15 cellular contexts compared by ENCODE assay signal in the genomic region with DNA sequence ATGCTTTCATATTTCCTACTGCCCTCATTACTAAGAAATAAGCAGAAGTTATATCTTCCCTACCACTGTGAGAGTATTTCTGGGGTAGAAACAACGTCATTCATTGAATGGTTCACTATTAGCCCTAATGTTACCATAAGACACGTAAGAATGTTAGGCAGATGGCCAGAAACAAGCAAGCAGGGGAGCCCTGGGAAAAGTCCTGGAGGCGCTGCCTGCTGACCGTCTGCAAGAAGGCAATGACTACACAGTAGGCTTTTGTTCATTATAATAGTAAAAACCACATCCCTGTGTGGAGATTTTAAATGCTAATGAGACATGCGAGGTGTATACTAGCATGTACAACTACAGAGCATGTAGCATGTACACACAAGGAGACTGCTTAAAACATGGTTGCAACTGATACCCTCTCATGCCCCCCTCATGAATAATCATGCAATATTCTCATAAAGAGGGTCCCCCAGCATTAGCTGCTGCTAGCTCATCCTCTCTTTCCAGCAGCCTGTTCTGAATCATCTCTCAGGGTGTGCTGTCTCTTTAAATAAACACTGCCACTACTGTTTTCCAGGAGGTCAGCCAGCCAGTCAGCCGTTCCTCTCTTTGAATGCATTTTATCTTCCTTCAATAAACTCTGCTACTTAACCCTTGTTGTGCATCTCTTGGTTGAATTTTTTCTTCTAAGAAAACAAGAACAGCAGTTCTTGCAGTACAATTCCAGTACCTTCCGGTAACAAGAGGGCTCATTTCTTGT. TPM values are rescaled to one million over a fixed set of nuclear protein-coding genes. Genes with fewer than 3 reads are reported as not detected.
DNase-seq lines count a peak whose midpoint lies in the region; ATAC-seq and TF ChIP-seq lines count a peak whose summit lies in the region.
"Had no signal": no experiment of that assay in that cellular context is flagged by ENCODE, and none has a peak within 500 bp of the region (broad histone marks: within the 10 kb centered on the region; RNA-seq: fewer than 3 reads in every experiment).

No MANE protein-coding gene starts in this region.

- H3K36me3 Mint-ChIP-seq in MCF 10A (ENCODE audit: insufficient read depth, unreplicated experiment) (peaks cover 59% of the 10 kb centered on the region), memory B cell (peaks cover 46% of the 10 kb centered on the region)
- peaks cover 48% of the 10 kb centered on the region for H3K36me3 Mint-ChIP-seq in activated CD4-positive, alpha-beta memory T cell treated with anti-CD3 and anti-CD28 coated beads, Interleukin-2, amount 10 ng/mL, durations not matched to agents 7 days and 5 days (ENCODE audit: low read depth)

- H3K79me2 ChIP-seq in mammary epithelial cell (ENCODE audit: insufficient read depth, low read length) (peaks cover 2% of the 10 kb centered on the region), fibroblast of lung (ENCODE audit: control insufficient read depth, insufficient read depth, low read length) (no peaks in the 10 kb centered on the region)

- H3K9ac ChIP-seq in mammary epithelial cell (ENCODE audit: insufficient read depth, low read length) = no peak overlapping the region
- H3K9ac ChIP-seq in fibroblast of lung (ENCODE audit: insufficient read depth, low read length) = no peak overlapping the region

- intact Hi-C loops in mammary epithelial cell (cut with micrococcal nuclease) = no loop called here
- intact Hi-C loops in MCF 10A (cut with micrococcal nuclease) = no loop called here
- intact Hi-C loops in testis (cut with DNase I; ENCODE audit: low total_unique reads) = no loop called here

- H3K27me3 ChIP-seq in mammary epithelial cell (ENCODE audit: insufficient read depth, low read length) = no peaks in the 10 kb centered on the region
- H3K27me3 ChIP-seq in fibroblast of lung (ENCODE audit: control insufficient read depth, insufficient read depth, low read length) = no peaks in the 10 kb centered on the region
- no peaks in the 10 kb centered on the region for H3K27me3 ChIP-seq in testis
- H3K27me3 ChIP-seq: breast epithelium had no signal

- DNase-seq in mammary epithelial cell (peak; percentile 85), MCF 10A (ENCODE audit: unreplicated experiment) (no peak), fibroblast of lung (ENCODE audit: low read depth in 2 of 2) (peak; percentile 79 to 86), memory B cell (ENCODE audit: low spot score in 2 of 2) (no peak), testis (peak; percentile 29), NCI-H69 (lab: John Stamatoyannopoulos, UW) (no peak), GM20000 (ENCODE audit: low spot score) (no peak)
- DNase-seq in activated CD4-positive, alpha-beta memory T cell treated with anti-CD3 and anti-CD28 coated beads, Interleukin-2, amount 10 ng/mL, durations not matched to agents 7 days and 5 days = no peak
- DNase-seq: DMS79; erythroblast; mesendoderm; NCI-H1930; stimulated activated CD4-positive, alpha-beta T cell treated with anti-CD3 and anti-CD28 coated beads, Interleukin-12 subunit alpha, Interleukin-12 subunit beta, amount 100 ng/mL, for 4 hours had no signal

- dilution Hi-C loops in mammary epithelial cell (cut with HindIII; ENCODE audit: low sequenced_read_pairs) = no loop called here

- H3K36me3 ChIP-seq in mammary epithelial cell (ENCODE audit: insufficient read depth, low read length) (peaks cover 5% of the 10 kb centered on the region), fibroblast of lung (ENCODE audit: control insufficient read depth, insufficient read depth, low read length) (peaks cover 3% of the 10 kb centered on the region), testis (ENCODE audit: low read depth, missing control alignments) (no peaks in the 10 kb centered on the region)
- H3K36me3 ChIP-seq: breast epithelium had no signal

- no peaks in the 10 kb centered on the region for H3K4me1 Mint-ChIP-seq in MCF 10A (ENCODE audit: insufficient read depth, unreplicated experiment)
- no peaks in the 10 kb centered on the region for H3K4me1 Mint-ChIP-seq in memory B cell
- H3K4me1 Mint-ChIP-seq in activated CD4-positive, alpha-beta memory T cell treated with anti-CD3 and anti-CD28 coated beads, Interleukin-2, amount 10 ng/mL, durations not matched to agents 7 days and 5 days = peaks cover 7% of the 10 kb centered on the region

- CTCF ChIA-PET in mammary epithelial cell (lab: Charles Lee; ENCODE audit: low non-redundant PET) (no interaction called here), MCF 10A (lab: Yijun Ruan, JAX) (no interaction called here)
- CTCF ChIA-PET in activated CD4-positive, alpha-beta memory T cell treated with anti-CD3 and anti-CD28 coated beads, Interleukin-2, amount 10 ng/mL, durations not matched to agents 7 days and 5 days (lab: Charles Lee) = no interaction called here

- POLR2A ChIA-PET in MCF 10A (lab: Yijun Ruan, JAX) = interaction anchor here (0.7 to 1.3 kb wide), 2 partner anchors 8 to 976 kb away, joined by 3 read pairs; no protein-coding TSS in a partner anchor
- POLR2A ChIA-PET in activated CD4-positive, alpha-beta memory T cell treated with anti-CD3 and anti-CD28 coated beads, Interleukin-2, amount 10 ng/mL, durations not matched to agents 7 days and 5 days (lab: Charles Lee) = no interaction called here

- 25% methylated on average over 7 of the region's 7 CpGs for WGBS in mammary epithelial cell (ENCODE audit: low coverage, missing lambda C conversion rate)
- 63 to 69% methylated on average over 7 of the region's 7 CpGs for WGBS in testis, 2 donors

- TF ChIP-seq CTCF in mammary epithelial cell (conservative IDR thresholded peaks at IDR 0.05 in 1 of 2, IDR thresholded peaks at IDR 0.05 in 1 of 2; ENCODE audit: extremely low read depth in 1 of 2, insufficient read depth in 1 of 2, low read depth in 1 of 2, low read length in 2 of 2) (no peak), MCF 10A (IDR thresholded peaks at IDR 0.05; ENCODE audit: unreplicated experiment) (no peak), fibroblast of lung (conservative IDR thresholded peaks at IDR 0.05 in 1 of 2, IDR thresholded peaks at IDR 0.05 in 1 of 2; ENCODE audit: low read depth in 1 of 2, low read length in 2 of 2) (no peak), testis (IDR thresholded peaks at IDR 0.05) (no peak), GM20000 (IDR thresholded peaks at IDR 0.05; ENCODE audit: extremely low read depth, missing control alignments) (no peak)

- H4K20me1 ChIP-seq in mammary epithelial cell (ENCODE audit: insufficient read depth, low read length) (no peaks in the 10 kb centered on the region), fibroblast of lung (ENCODE audit: control insufficient read depth, extremely low read depth, insufficient read depth, low read length) (no peaks in the 10 kb centered on the region)

- no peak for ATAC-seq in memory B cell (ENCODE audit: low read depth)

- H3K27me3 Mint-ChIP-seq in MCF 10A (ENCODE audit: insufficient read depth, unreplicated experiment) = no peaks in the 10 kb centered on the region
- no peaks in the 10 kb centered on the region for H3K27me3 Mint-ChIP-seq in memory B cell
- H3K27me3 Mint-ChIP-seq in activated CD4-positive, alpha-beta memory T cell treated with anti-CD3 and anti-CD28 coated beads, Interleukin-2, amount 10 ng/mL, durations not matched to agents 7 days and 5 days = no peaks in the 10 kb centered on the region

- H3K4me1 ChIP-seq in mammary epithelial cell (ENCODE audit: insufficient read depth, low read length) = peaks cover 26% of the 10 kb centered on the region
- peaks cover 8% of the 10 kb centered on the region for H3K4me1 ChIP-seq in fibroblast of lung (ENCODE audit: control insufficient read depth, extremely low read depth, insufficient read depth, low read length)
- H3K4me1 ChIP-seq in testis = no peaks in the 10 kb centered on the region

- H3K27ac ChIP-seq in mammary epithelial cell (ENCODE audit: insufficient read depth, low read depth, low read length) = peak overlapping the region; percentile 28
- H3K27ac ChIP-seq in fibroblast of lung (ENCODE audit: insufficient read depth, low read length) = peak overlapping the region; percentile 52
- H3K27ac ChIP-seq in testis = no peak overlapping the region
- H3K27ac ChIP-seq: A549 had no signal

- H3K9me3 Mint-ChIP-seq in MCF 10A (ENCODE audit: unreplicated experiment) = no peaks in the 10 kb centered on the region
- H3K9me3 Mint-ChIP-seq in memory B cell = no peaks in the 10 kb centered on the region
- H3K9me3 Mint-ChIP-seq in activated CD4-positive, alpha-beta memory T cell treated with anti-CD3 and anti-CD28 coated beads, Interleukin-2, amount 10 ng/mL, durations not matched to agents 7 days and 5 days = no peaks in the 10 kb centered on the region

- BruUV-seq in mammary epithelial cell (replicated peaks; lab: Mats Ljungman, UMichigan) (no TSS peak), MCF 10A (replicated peaks; lab: Mats Ljungman, UMichigan) (no TSS peak)

- H2AFZ ChIP-seq in mammary epithelial cell (ENCODE audit: low read depth, low read length) = no peak overlapping the region
- no peak overlapping the region for H2AFZ ChIP-seq in fibroblast of lung (ENCODE audit: low read length)

- H3K4me3 Mint-ChIP-seq in MCF 10A (ENCODE audit: unreplicated experiment) (no peak overlapping the region), memory B cell (no peak overlapping the region)
- no peak overlapping the region for H3K4me3 Mint-ChIP-seq in activated CD4-positive, alpha-beta memory T cell treated with anti-CD3 and anti-CD28 coated beads, Interleukin-2, amount 10 ng/mL, durations not matched to agents 7 days and 5 days

- in situ Hi-C loops in mammary epithelial cell (cut with MboI; ENCODE audit: low sequenced_read_pairs in 2 of 2) = no loop called here

- H3K9me3 ChIP-seq in mammary epithelial cell (replicated peaks; ENCODE audit: insufficient read depth, low read length) = no peaks in the 10 kb centered on the region
- H3K9me3 ChIP-seq in fibroblast of lung (ENCODE audit: control insufficient read depth, insufficient read depth, low read depth, low read length) = no peaks in the 10 kb centered on the region
- H3K9me3 ChIP-seq in testis = no peaks in the 10 kb centered on the region
- H3K9me3 ChIP-seq: A549, breast epithelium had no signal

- H3K4me3 ChIP-seq in mammary epithelial cell (replicated peaks in 1 of 3; ENCODE audit: insufficient read depth in 1 of 3, low read depth in 2 of 3, low read length in 3 of 3) (no peak overlapping the region), fibroblast of lung (replicated peaks in 1 of 4; ENCODE audit: control extremely low read depth in 1 of 4, insufficient read depth in 1 of 4, low read depth in 3 of 4, low read length in 4 of 4) (no peak overlapping the region), testis (no peak overlapping the region)
- H3K4me3 ChIP-seq: A549, breast epithelium had no signal

- H3K4me2 ChIP-seq in mammary epithelial cell (ENCODE audit: insufficient read depth, low read depth, low read length) (peak overlapping the region; percentile 16), fibroblast of lung (ENCODE audit: extremely low read depth, insufficient read depth, low read length) (peak overlapping the region; percentile 52)
- H3K4me2 ChIP-seq: A549 had no signal

- H3K27ac Mint-ChIP-seq in MCF 10A (ENCODE audit: low read depth, unreplicated experiment) (no peak overlapping the region), memory B cell (peak overlapping the region; percentile 80)
- no peak overlapping the region for H3K27ac Mint-ChIP-seq in activated CD4-positive, alpha-beta memory T cell treated with anti-CD3 and anti-CD28 coated beads, Interleukin-2, amount 10 ng/mL, durations not matched to agents 7 days and 5 days

- TF ChIP-seq POLR2A in testis (IDR thresholded peaks at IDR 0.05) = no peak

RNA-seq across cellular contexts. Expression of a gene that starts 23.6 kb away (rescaled TPM):
- total RNA-seq in mammary epithelial cell = 10 to 100 TPM; 49.0 to 63.4 TPM
- polyA plus RNA-seq in mammary epithelial cell = 37.3 TPM
- 21.7 TPM for polyA minus RNA-seq in mammary epithelial cell
- 87.2 and 105 TPM in 2 replicates for total RNA-seq in MCF 10A (2022)
- total RNA-seq in fibroblast of lung = 63.1 and 71.1 TPM in 2 replicates
- polyA plus RNA-seq in fibroblast of lung = 50.0 and 53.0 TPM in 2 replicates
- polyA plus RNA-seq in fibroblast of lung (2012) = 66.2 and 74.9 TPM in 2 replicates
- polyA minus RNA-seq in fibroblast of lung (ENCODE audit: low replicate concordance) = 11.1 and 20.0 TPM in 2 replicates
- 10 to 100 TPM; 48.0 to 50.6 TPM for total RNA-seq in testis
- polyA plus RNA-seq in testis (ENCODE audit: insufficient read depth, low read depth, low replicate concordance) = 80.4 TPM
- total RNA-seq in activated CD4-positive, alpha-beta memory T cell treated with anti-CD3 and anti-CD28 coated beads, Interleukin-2, amount 10 ng/mL, durations not matched to agents 7 days and 5 days = 10 to 100 TPM; 66.1 to 69.0 TPM

Comparison
In these comparisons a context has a peak if more than half of its experiments do, and no peak if none do; other contexts are left out.
1. DNase-seq: peak in mammary epithelial cell (single experiment), fibroblast of lung (2 of 2) and testis (single experiment); none in MCF 10A (single experiment), memory B cell (0 of 2), activated CD4-positive, alpha-beta memory T cell treated with anti-CD3 and anti-CD28 coated beads, Interleukin-2, amount 10 ng/mL, durations not matched to agents 7 days and 5 days (single experiment), NCI-H69 (single experiment) and GM20000 (single experiment).
2. H3K27ac ChIP-seq: peak in mammary epithelial cell (single experiment) and fibroblast of lung (single experiment); none in testis (0 of 2).